11 cellular contexts compared by ENCODE assay signal in the genomic region with DNA sequence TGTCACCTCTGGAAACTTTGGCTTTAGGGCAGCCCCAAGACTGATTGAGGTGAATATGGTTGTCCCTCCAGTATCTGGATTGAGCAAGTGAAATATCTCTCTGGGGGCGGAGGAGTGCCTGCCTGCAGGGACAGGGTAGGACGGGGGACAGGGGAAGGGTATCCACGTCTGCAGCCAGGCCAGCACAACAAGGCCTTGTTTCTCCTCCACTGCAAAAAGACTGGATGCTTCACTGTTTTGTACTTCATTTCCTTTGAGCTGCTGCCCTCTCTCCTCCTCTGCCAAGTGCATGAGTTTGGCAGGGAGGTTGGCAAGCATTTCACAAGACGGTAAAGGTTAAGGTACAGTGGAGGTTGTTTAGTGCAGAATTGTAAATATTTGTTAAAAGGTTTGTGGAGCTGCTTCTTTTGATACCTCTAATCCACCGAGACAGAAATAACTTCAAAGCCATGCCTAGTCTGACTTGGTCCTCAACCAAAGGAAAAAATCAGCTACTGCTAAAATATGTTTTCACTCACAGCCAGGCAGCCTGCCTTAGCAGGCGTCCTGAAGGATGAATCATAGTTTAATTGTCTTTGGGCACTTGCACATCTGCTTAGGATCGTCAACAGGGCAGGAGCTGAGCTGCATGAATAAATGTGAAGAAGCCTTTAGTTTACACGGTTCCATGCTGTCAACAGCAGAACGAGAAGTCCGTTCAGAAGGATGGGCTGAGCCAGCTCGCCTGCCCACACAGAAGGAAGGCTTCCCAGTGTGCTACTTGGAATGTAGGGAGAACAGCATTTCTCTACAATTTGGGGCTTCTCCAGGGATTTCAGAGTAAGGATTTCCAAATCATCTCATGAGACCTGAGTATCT.
A peak's percentile ranks its signal among the peaks of the same experiment; 100 is the strongest.
DNase-seq lines count a peak whose midpoint lies in the region; ATAC-seq and TF ChIP-seq lines count a peak whose summit lies in the region.
"Had no signal": no experiment of that assay in that cellular context is flagged by ENCODE, and none has a peak within 500 bp of the region (broad histone marks: within the 10 kb centered on the region; RNA-seq: fewer than 3 reads in every experiment).

No MANE protein-coding gene starts in this region.

- H3K27me3 ChIP-seq in prostate gland (replicated peaks; ENCODE audit: insufficient read depth), result no peaks in the 10 kb centered on the region
- H3K27me3 ChIP-seq: neutrophil had no signal

- no peak for TF ChIP-seq POLR2A in prostate gland (IDR thresholded peaks at IDR 0.05)
- no peak for TF ChIP-seq POLR2A in erythroblast (IDR thresholded peaks at IDR 0.05; ENCODE audit: low read length)

- TF ChIP-seq CTCF in epithelial cell of proximal tubule (conservative IDR thresholded peaks at IDR 0.05; ENCODE audit: low read depth, low read length), result no peak
- TF ChIP-seq CTCF in prostate gland (IDR thresholded peaks at IDR 0.05), result no peak

- H3K9me3 ChIP-seq in prostate gland, result no peaks in the 10 kb centered on the region
- H3K9me3 ChIP-seq: neutrophil had no signal

- intact Hi-C loops in prostate gland (cut with DNase I), result no loop called here

- H3K4me3 ChIP-seq in epithelial cell of proximal tubule (ENCODE audit: low read depth, low read length) (no peak overlapping the region), prostate gland (peak overlapping the region in 1 of 2 donors; percentile 6)

- ATAC-seq in stimulated activated naive CD8-positive, alpha-beta T cell treated with anti-CD3 and anti-CD28 coated beads, Interleukin-15, Interleukin-2, amounts not matched to agents 100 U/mL and 50 U/mL, for 24 hours, result no peak

- 18% methylated on average over 11 of the region's 11 CpGs for WGBS in prostate gland

- H3K4me1 ChIP-seq in prostate gland (replicated peaks), result peaks cover 4% of the 10 kb centered on the region

- DNase-seq in DMS53 (lab: John Stamatoyannopoulos, UW) (peak; percentile 78), M059J (ENCODE audit: low read depth) (peak; percentile 13), epithelial cell of proximal tubule (ENCODE audit: low read depth) (peak; percentile 4), prostate gland (ENCODE audit: low spot score) (peak; percentile 72), NCI-H774 (lab: John Stamatoyannopoulos, UW) (no peak), UCSD-AML1 (lab: John Stamatoyannopoulos, UW; ENCODE audit: unreplicated experiment) (no peak), erythroblast (lab: John Stamatoyannopoulos, UW) (no peak)
- DNase-seq in stimulated activated naive CD8-positive, alpha-beta T cell treated with anti-CD3 and anti-CD28 coated beads, Interleukin-15, Interleukin-2, amounts not matched to agents 100 U/mL and 50 U/mL, for 24 hours, result no peak
- DNase-seq: dermis blood vessel endothelial cell, NCI-H526 treated with DMSO at 0.1 percent for 48 hours had no signal

- H3K27ac ChIP-seq in prostate gland, result peak overlapping the region; percentile 10 to 41
- H3K27ac ChIP-seq: neutrophil had no signal

- no peaks in the 10 kb centered on the region for H3K36me3 ChIP-seq in prostate gland
- H3K36me3 ChIP-seq: neutrophil had no signal

Comparison
In these comparisons a context has a peak if more than half of its experiments do, and no peak if none do; other contexts are left out.
1. DNase-seq: peak in DMS53 (single experiment), M059J (single experiment), epithelial cell of proximal tubule (single experiment) and prostate gland (single experiment); none in NCI-H774 (single experiment), stimulated activated naive CD8-positive, alpha-beta T cell treated with anti-CD3 and anti-CD28 coated beads, Interleukin-15, Interleukin-2, amounts not matched to agents 100 U/mL and 50 U/mL, for 24 hours (single experiment), UCSD-AML1 (single experiment) and erythroblast (0 of 2).